ENCODE assay signal across 23 cellular contexts in genomic region chr5:112534067-112534466, GRCh38.
"Had no signal": no experiment of that assay in that cellular context is flagged by ENCODE, and none has a peak within 500 bp of the region (broad histone marks: within the 10 kb centered on the region; RNA-seq: fewer than 3 reads in every experiment).

No MANE protein-coding gene starts in this region.

- H3K27me3 Mint-ChIP-seq: activated CD4-positive, alpha-beta T cell treated with anti-CD3 and anti-CD28 coated beads for 36 hours; activated naive CD8-positive, alpha-beta T cell treated with anti-CD3 and anti-CD28 coated beads for 36 hours had no signal

- H3K4me3 ChIP-seq: lung, right lobe of liver, skin epidermis, upper lobe of left lung had no signal

- H3K9me3 Mint-ChIP-seq: activated naive CD8-positive, alpha-beta T cell treated with anti-CD3 and anti-CD28 coated beads for 36 hours; activated T-cell treated with anti-CD3 and anti-CD28 coated beads, Interleukin-2, amount 50 U/mL, for 4 hours; activated T-helper 2 cell treated with anti-CD3 and anti-CD28 coated beads, Interferon-gamma antibody, Interleukin-2, Interleukin-4, amounts not matched to agents 10 μg/mL and 5 μg/mL and 100 μg/mL, durations not matched to agents 14 hours and 24 hours and 36 hours; natural killer cell treated with Interleukin-12 subunit alpha and Interleukin-12 subunit beta and Interleukin-15 and Interleukin-18, amount 100 ng/mL, for 72 hours; T-helper 1 cell treated with Interleukin-12 subunit alpha and Interleukin-12 subunit beta and Interleukin-4 antibody, amounts not matched to agents 30 μg/mL and 1 μg/mL, for 36 hours had no signal

- FAIRE-seq: keratinocyte had no signal

- DNase-seq: activated CD4-positive, alpha-beta T cell treated with anti-CD3 and anti-CD28 coated beads for 36 hours; activated CD4-positive, alpha-beta T cell treated with anti-CD3 and anti-CD28 coated beads, Interleukin-2, amount 50 U/mL, for 4 hours; activated CD8-positive, alpha-beta memory T cell treated with anti-CD3 and anti-CD28 coated beads for 24 hours; activated CD8-positive, alpha-beta memory T cell treated with anti-CD3 and anti-CD28 coated beads, Interleukin-2, amount 50 U/mL, for 48 hours; activated naive CD4-positive, alpha-beta T cell treated with Interleukin-2 at 50 U/mL for 16 hours; activated naive CD8-positive, alpha-beta T cell treated with anti-CD3 and anti-CD28 coated beads for 36 hours; activated T-cell treated with anti-CD3 and anti-CD28 coated beads, Interleukin-2, amount 50 U/mL, for 4 hours; cortex of kidney; foreskin fibroblast; right lobe of liver; stimulated activated CD4-positive, alpha-beta T cell treated with anti-CD3 and anti-CD28 coated beads, Interleukin-1b, Interleukin-23, amount 100 ng/mL, for 48 hours; T1000; upper lobe of left lung had no signal

- H3K27ac Mint-ChIP-seq: activated CD4-positive, alpha-beta T cell treated with anti-CD3 and anti-CD28 coated beads for 36 hours; activated naive CD8-positive, alpha-beta T cell treated with anti-CD3 and anti-CD28 coated beads for 36 hours; activated T-helper 2 cell treated with anti-CD3 and anti-CD28 coated beads, Interferon-gamma antibody, Interleukin-2, Interleukin-4, amounts not matched to agents 10 μg/mL and 5 μg/mL and 100 μg/mL, durations not matched to agents 14 hours and 24 hours and 36 hours; natural killer cell treated with Interleukin-12 subunit alpha and Interleukin-12 subunit beta and Interleukin-15 and Interleukin-18, amount 100 ng/mL, for 72 hours; T-helper 1 cell treated with Interleukin-12 subunit alpha and Interleukin-12 subunit beta and Interleukin-4 antibody, amounts not matched to agents 30 μg/mL and 1 μg/mL, for 36 hours; WTC11 had no signal

- H3K9me3 ChIP-seq: neutrophil, right lobe of liver, upper lobe of left lung had no signal

- H3K27ac ChIP-seq: epithelial cell of prostate, neutrophil, parathyroid adenoma, right lobe of liver, skin epidermis, upper lobe of left lung had no signal

- ATAC-seq: activated T-cell treated with anti-CD3 and anti-CD28 coated beads, Interleukin-2, amount 50 U/mL, for 4 hours had no signal

- H3K4me3 Mint-ChIP-seq: activated CD4-positive, alpha-beta T cell treated with anti-CD3 and anti-CD28 coated beads for 36 hours; activated naive CD8-positive, alpha-beta T cell treated with anti-CD3 and anti-CD28 coated beads for 36 hours; activated T-cell treated with anti-CD3 and anti-CD28 coated beads, Interleukin-2, amount 50 U/mL, for 4 hours; T-helper 1 cell treated with Interleukin-12 subunit alpha and Interleukin-12 subunit beta and Interleukin-4 antibody, amounts not matched to agents 30 μg/mL and 1 μg/mL, for 36 hours had no signal

- H3K27me3 ChIP-seq: right lobe of liver, upper lobe of left lung had no signal

- H3K36me3 Mint-ChIP-seq: activated naive CD8-positive, alpha-beta T cell treated with anti-CD3 and anti-CD28 coated beads for 36 hours; natural killer cell treated with Interleukin-12 subunit alpha and Interleukin-12 subunit beta and Interleukin-15 and Interleukin-18, amount 100 ng/mL, for 72 hours; WTC11 had no signal

- H3K4me1 ChIP-seq: parathyroid adenoma, right lobe of liver, upper lobe of left lung had no signal

- H2AFZ ChIP-seq: parathyroid adenoma had no signal

- H3K9ac ChIP-seq: parathyroid adenoma had no signal

- H3K4me1 Mint-ChIP-seq: activated CD4-positive, alpha-beta T cell treated with anti-CD3 and anti-CD28 coated beads for 36 hours had no signal

- H3K36me3 ChIP-seq: neutrophil, right lobe of liver, upper lobe of left lung had no signal
